21 cellular contexts compared by ENCODE assay signal in genomic region chr3:188236241-188236640, GRCh38.
DNase-seq lines count a peak whose midpoint lies in the region; ATAC-seq and TF ChIP-seq lines count a peak whose summit lies in the region.
"Had no signal": no experiment of that assay in that cellular context is flagged by ENCODE, and none has a peak within 500 bp of the region (broad histone marks: within the 10 kb centered on the region; RNA-seq: fewer than 3 reads in every experiment).

No MANE protein-coding gene starts in this region.

- no TSS peak for BruUV-seq in OCI-LY7 (replicated peaks; lab: Mats Ljungman, UMichigan)

- H3K27ac Mint-ChIP-seq in stimulated activated naive B cell treated with anti-CD40 and anti-IgM and Interleukin-4, amounts not matched to agents 10 μg/mL and 1 μg/mL and 100 μg/mL, for 72 hours, result peak overlapping the region; percentile 33
- H3K27ac Mint-ChIP-seq in activated CD4-positive, alpha-beta memory T cell treated with anti-CD3 and anti-CD28 coated beads, Interleukin-2, amount 10 ng/mL, durations not matched to agents 7 days and 5 days, result no peak overlapping the region
- H3K27ac Mint-ChIP-seq: CD8-positive, alpha-beta T cell; HFFc6; T-helper 1 cell treated with Interleukin-12 subunit alpha and Interleukin-12 subunit beta and Interleukin-4 antibody, amounts not matched to agents 30 μg/mL and 1 μg/mL, for 36 hours had no signal

- ATAC-seq in GM18519 (IDR thresholded peaks at IDR 0.05; ENCODE audit: low FRiP score, unreplicated experiment) (peak; percentile 68), SK-N-SH treated with all-trans-retinoic acid at 6 μM for 48 hours (no peak), HG02642 (IDR thresholded peaks at IDR 0.05; ENCODE audit: poor library complexity, unreplicated experiment) (no peak)
- ATAC-seq in stimulated activated naive B cell treated with anti-CD40 and anti-IgM and Interleukin-4, amounts not matched to agents 10 μg/mL and 1 μg/mL and 100 μg/mL, for 72 hours (replicated peaks), result peak; percentile 74 to 77
- ATAC-seq: CD8-positive, alpha-beta T cell had no signal

- no peaks in the 10 kb centered on the region for H4K20me1 ChIP-seq in OCI-LY7 (ENCODE audit: insufficient read depth, low read length)

- H3K27me3 Mint-ChIP-seq in stimulated activated naive B cell treated with anti-CD40 and anti-IgM and Interleukin-4, amounts not matched to agents 10 μg/mL and 1 μg/mL and 100 μg/mL, for 72 hours, result no peaks in the 10 kb centered on the region
- no peaks in the 10 kb centered on the region for H3K27me3 Mint-ChIP-seq in activated CD4-positive, alpha-beta memory T cell treated with anti-CD3 and anti-CD28 coated beads, Interleukin-2, amount 10 ng/mL, durations not matched to agents 7 days and 5 days

- H3K4me1 ChIP-seq in OCI-LY7 (ENCODE audit: insufficient read depth, low read length, poor library complexity, severe bottlenecking), result peaks cover 92% of the 10 kb centered on the region
- H3K4me1 ChIP-seq: BE2C had no signal

- H3K4me2 ChIP-seq in OCI-LY7 (ENCODE audit: low read length), result peak overlapping the region; percentile 81
- H3K4me2 ChIP-seq: SK-N-SH had no signal

- no peaks in the 10 kb centered on the region for H3K9me3 ChIP-seq in OCI-LY7 (ENCODE audit: low read length)
- H3K9me3 ChIP-seq: BE2C, SK-N-SH had no signal

- H3K36me3 Mint-ChIP-seq in stimulated activated naive B cell treated with anti-CD40 and anti-IgM and Interleukin-4, amounts not matched to agents 10 μg/mL and 1 μg/mL and 100 μg/mL, for 72 hours, result peaks cover 24 to 39% of the 10 kb centered on the region in 2 donors
- H3K36me3 Mint-ChIP-seq in activated CD4-positive, alpha-beta memory T cell treated with anti-CD3 and anti-CD28 coated beads, Interleukin-2, amount 10 ng/mL, durations not matched to agents 7 days and 5 days (ENCODE audit: low read depth), result peaks cover 21% of the 10 kb centered on the region

- intact Hi-C loops in OCI-LY7 (cut with micrococcal nuclease; ENCODE audit: unreplicated experiment), result no loop called here

- no peaks in the 10 kb centered on the region for H3K9me2 ChIP-seq in OCI-LY7 (ENCODE audit: insufficient read depth, low read length)
- H3K9me2 ChIP-seq: SK-N-SH had no signal

- peak overlapping the region; percentile 16 for H3K4me3 ChIP-seq in OCI-LY7 (ENCODE audit: low read depth, low read length, poor library complexity, severe bottlenecking)

- peak overlapping the region; percentile 42 for H2AFZ ChIP-seq in OCI-LY7 (ENCODE audit: low read length)

- CTCF ChIA-PET in OCI-LY7 (lab: Charles Lee; ENCODE audit: unreplicated experiment), result no interaction called here
- CTCF ChIA-PET in activated CD4-positive, alpha-beta memory T cell treated with anti-CD3 and anti-CD28 coated beads, Interleukin-2, amount 10 ng/mL, durations not matched to agents 7 days and 5 days (lab: Charles Lee), result no interaction called here

- peaks cover 17% of the 10 kb centered on the region; the same call in 1 of the 2 replicates for H3K79me2 ChIP-seq in OCI-LY7 (ENCODE audit: insufficient read depth, low read depth, low read length)

- H3K27ac ChIP-seq in OCI-LY7 (ENCODE audit: low read depth, low read length, poor library complexity, severe bottlenecking), result peak overlapping the region; percentile 98
- H3K27ac ChIP-seq: HL-60 had no signal

- H3K4me1 Mint-ChIP-seq in stimulated activated naive B cell treated with anti-CD40 and anti-IgM and Interleukin-4, amounts not matched to agents 10 μg/mL and 1 μg/mL and 100 μg/mL, for 72 hours, result peaks cover 47 to 81% of the 10 kb centered on the region in 2 donors
- peaks cover 3% of the 10 kb centered on the region for H3K4me1 Mint-ChIP-seq in activated CD4-positive, alpha-beta memory T cell treated with anti-CD3 and anti-CD28 coated beads, Interleukin-2, amount 10 ng/mL, durations not matched to agents 7 days and 5 days

- TF ChIP-seq CTCF in OCI-LY7 (conservative IDR thresholded peaks at IDR 0.05; ENCODE audit: low read length), result no peak

- H3K36me3 ChIP-seq in OCI-LY7 (ENCODE audit: insufficient read depth, low read length), result no peaks in the 10 kb centered on the region
- H3K36me3 ChIP-seq: BE2C had no signal

- DNase-seq in OCI-LY7 (ENCODE audit: low spot score), result peak; percentile 62
- DNase-seq in germinal center (ENCODE audit: low spot score), result peak; percentile 64
- DNase-seq in stimulated activated naive B cell treated with anti-CD40 and anti-IgM and Interleukin-4, amounts not matched to agents 10 μg/mL and 1 μg/mL and 100 μg/mL, for 72 hours, result no peak
- no peak for DNase-seq in activated CD4-positive, alpha-beta memory T cell treated with anti-CD3 and anti-CD28 coated beads, Interleukin-2, amount 10 ng/mL, durations not matched to agents 7 days and 5 days
- DNase-seq: BE2C; CD8-positive, alpha-beta T cell; DND-41; GF-D8; HFFc6; MV-4-11; NCI-H1417 treated with DMSO at 0.1 percent for 48 hours; NCI-H1930; NCI-H2171 treated with DMSO at 0.1 percent for 48 hours; NCI-H82; SHP77; SK-N-SH had no signal

- peak overlapping the region in 1 of 2 donors; percentile 12 for H3K4me3 Mint-ChIP-seq in stimulated activated naive B cell treated with anti-CD40 and anti-IgM and Interleukin-4, amounts not matched to agents 10 μg/mL and 1 μg/mL and 100 μg/mL, for 72 hours
- no peak overlapping the region for H3K4me3 Mint-ChIP-seq in activated CD4-positive, alpha-beta memory T cell treated with anti-CD3 and anti-CD28 coated beads, Interleukin-2, amount 10 ng/mL, durations not matched to agents 7 days and 5 days
- H3K4me3 Mint-ChIP-seq: CD8-positive, alpha-beta T cell; HFFc6; T-helper 1 cell treated with Interleukin-12 subunit alpha and Interleukin-12 subunit beta and Interleukin-4 antibody, amounts not matched to agents 30 μg/mL and 1 μg/mL, for 36 hours had no signal

- POLR2A ChIA-PET in OCI-LY7 (lab: Charles Lee), result interaction anchor here (0.9 to 1.0 kb wide), 2 partner anchors 19 to 114 kb away, joined by 3 to 5 read pairs; no protein-coding TSS in a partner anchor
- POLR2A ChIA-PET in activated CD4-positive, alpha-beta memory T cell treated with anti-CD3 and anti-CD28 coated beads, Interleukin-2, amount 10 ng/mL, durations not matched to agents 7 days and 5 days (lab: Charles Lee), result no interaction called here

- H3K9me3 Mint-ChIP-seq in stimulated activated naive B cell treated with anti-CD40 and anti-IgM and Interleukin-4, amounts not matched to agents 10 μg/mL and 1 μg/mL and 100 μg/mL, for 72 hours, result peaks cover 3 to 4% of the 10 kb centered on the region in 2 donors
- H3K9me3 Mint-ChIP-seq in activated CD4-positive, alpha-beta memory T cell treated with anti-CD3 and anti-CD28 coated beads, Interleukin-2, amount 10 ng/mL, durations not matched to agents 7 days and 5 days, result no peaks in the 10 kb centered on the region
- H3K9me3 Mint-ChIP-seq: CD8-positive, alpha-beta T cell; HFFc6; T-helper 1 cell treated with Interleukin-12 subunit alpha and Interleukin-12 subunit beta and Interleukin-4 antibody, amounts not matched to agents 30 μg/mL and 1 μg/mL, for 36 hours had no signal

TF ChIP-seq in SK-N-SH treated with all-trans-retinoic acid at 6 μM for 48 hours, 23 proteins besides CTCF, POLR2A, EP300 and RAD21 (continues in another document):
- no peak for TF ChIP-seq OSR1 (CRISPR knock-in tag; IDR thresholded peaks at IDR 0.05)
- TF ChIP-seq ESRRG (CRISPR knock-in tag; IDR thresholded peaks at IDR 0.05), result no peak
- TF ChIP-seq CSDC2 (CRISPR knock-in tag; IDR thresholded peaks at IDR 0.05), result no peak
- no peak for TF ChIP-seq ZNF70 (CRISPR knock-in tag; IDR thresholded peaks at IDR 0.05)
- no peak for TF ChIP-seq PATZ1 (CRISPR knock-in tag; IDR thresholded peaks at IDR 0.05; ENCODE audit: borderline replicate concordance)
- no peak for TF ChIP-seq ZNF8 (CRISPR knock-in tag; IDR thresholded peaks at IDR 0.05)
- no peak for TF ChIP-seq ZC3H10 (CRISPR knock-in tag; IDR thresholded peaks at IDR 0.05)
- no peak for TF ChIP-seq SNAI2 (CRISPR knock-in tag; IDR thresholded peaks at IDR 0.05)
- TF ChIP-seq CREB5 (CRISPR knock-in tag; IDR thresholded peaks at IDR 0.05; ENCODE audit: low read depth), result no peak
- TF ChIP-seq CSRNP3 (CRISPR knock-in tag; IDR thresholded peaks at IDR 0.05), result no peak
- TF ChIP-seq GLIS3 (CRISPR knock-in tag; IDR thresholded peaks at IDR 0.05), result no peak

Comparison
In these comparisons a context has a peak if more than half of its experiments do, and no peak if none do; other contexts are left out.
1. ATAC-seq: peak in GM18519 (single experiment) and stimulated activated naive B cell treated with anti-CD40 and anti-IgM and Interleukin-4, amounts not matched to agents 10 μg/mL and 1 μg/mL and 100 μg/mL, for 72 hours (2 of 2); none in SK-N-SH treated with all-trans-retinoic acid at 6 μM for 48 hours (single experiment) and HG02642 (single experiment).
2. DNase-seq: peak in OCI-LY7 (single experiment) and germinal center (single experiment); none in stimulated activated naive B cell treated with anti-CD40 and anti-IgM and Interleukin-4, amounts not matched to agents 10 μg/mL and 1 μg/mL and 100 μg/mL, for 72 hours (single experiment) and activated CD4-positive, alpha-beta memory T cell treated with anti-CD3 and anti-CD28 coated beads, Interleukin-2, amount 10 ng/mL, durations not matched to agents 7 days and 5 days (single experiment).